8 cellular contexts compared by ENCODE assay signal in genomic region chr7:75639071-75639892, GRCh38.
DNase-seq lines count a peak whose midpoint lies in the region; ATAC-seq, FAIRE-seq and TF ChIP-seq lines count a peak whose summit lies in the region.

No MANE protein-coding gene starts in this region.

- no peaks in the 10 kb centered on the region for H3K9me1 ChIP-seq in keratinocyte (ENCODE audit: control insufficient read depth, extremely low read depth, insufficient read depth, low read length)

- H4K20me1 ChIP-seq in mammary epithelial cell (ENCODE audit: insufficient read depth, low read length) (no peaks in the 10 kb centered on the region), keratinocyte (ENCODE audit: control insufficient read depth, extremely low read depth, insufficient read depth, low read length) (no peaks in the 10 kb centered on the region)

- peak overlapping the region; percentile 84 to 93 (median 88) for H3K4me3 Mint-ChIP-seq in CD4-positive, alpha-beta memory T cell

- no peak overlapping the region for H3K27ac ChIP-seq in CD4-positive, alpha-beta memory T cell (ENCODE audit: low read depth, low read length)
- H3K27ac ChIP-seq in HUES64 (ENCODE audit: low read depth, low read length) (peak overlapping the region; percentile 99), mammary epithelial cell (ENCODE audit: insufficient read depth, low read depth, low read length) (no peak overlapping the region), keratinocyte (ENCODE audit: control insufficient read depth, insufficient read depth, low read length) (no peak overlapping the region), spleen (peak overlapping the region; percentile 60 to 93 (median 84))

- TF ChIP-seq CTCF in mammary epithelial cell (conservative IDR thresholded peaks at IDR 0.05 in 1 of 2, IDR thresholded peaks at IDR 0.05 in 1 of 2; ENCODE audit: extremely low read depth in 1 of 2, insufficient read depth in 1 of 2, low read depth in 1 of 2, low read length in 2 of 2), result no peak
- TF ChIP-seq CTCF in keratinocyte (optimal IDR thresholded peaks at IDR 0.05 in 1 of 3, IDR thresholded peaks at IDR 0.05 in 1 of 3, conservative IDR thresholded peaks at IDR 0.05 in 1 of 3; ENCODE audit: extremely low read depth in 1 of 3, insufficient read depth in 2 of 3, low read length in 3 of 3), result no peak
- no peak for TF ChIP-seq CTCF in spleen (IDR thresholded peaks at IDR 0.05 in 8 of 11, conservative IDR thresholded peaks at IDR 0.05 in 3 of 11)

- H3K9me3 Mint-ChIP-seq in CD4-positive, alpha-beta memory T cell, result peaks cover 0 to 9% (median 0%) of the 10 kb centered on the region in 8 donors

- peak overlapping the region in 1 of 2 donors; percentile 68 for H3K4me3 ChIP-seq in CD4-positive, alpha-beta memory T cell (ENCODE audit: low read length in 2 of 2)
- peak overlapping the region; percentile 84 for H3K4me3 ChIP-seq in HUES64 (ENCODE audit: low read length)
- peak overlapping the region; percentile 48 to 55 (median 52) for H3K4me3 ChIP-seq in mammary epithelial cell (replicated peaks in 1 of 3; ENCODE audit: insufficient read depth in 1 of 3, low read depth in 2 of 3, low read length in 3 of 3)
- peak overlapping the region; percentile 45 to 65 (median 62) for H3K4me3 ChIP-seq in keratinocyte (ENCODE audit: control insufficient read depth in 2 of 3, extremely low read depth in 1 of 3, insufficient read depth in 2 of 3, low read depth in 1 of 3, low read length in 3 of 3)
- H3K4me3 ChIP-seq in spleen, result peak overlapping the region; percentile 49 to 85 (median 60)

- no peak for FAIRE-seq in keratinocyte (lab: Jason Lieb, UNC)

- in situ Hi-C loops in mammary epithelial cell (cut with MboI; ENCODE audit: low sequenced_read_pairs in 2 of 2), result no loop called here

- POLR2A ChIA-PET in CD4-positive, alpha-beta memory T cell (lab: Charles Lee; ENCODE audit: partially characterized antibody), result no interaction called here

- TF ChIP-seq POLR2A in spleen (IDR thresholded peaks at IDR 0.05), result no peak

- no peaks in the 10 kb centered on the region for H3K27me3 ChIP-seq in CD4-positive, alpha-beta memory T cell (ENCODE audit: insufficient read depth, low read length)
- H3K27me3 ChIP-seq in HUES64 (ENCODE audit: insufficient read depth, low read length) (no peaks in the 10 kb centered on the region), mammary epithelial cell (ENCODE audit: insufficient read depth, low read length) (no peaks in the 10 kb centered on the region), keratinocyte (ENCODE audit: control insufficient read depth, extremely low read depth, insufficient read depth, low read length) (no peaks in the 10 kb centered on the region), spleen (replicated peaks in 1 of 7) (peaks cover 0 to 5% (median 0%) of the 10 kb centered on the region in 7 donors)

- H3K4me1 Mint-ChIP-seq in CD4-positive, alpha-beta memory T cell, result peaks cover 8 to 25% (median 9%) of the 10 kb centered on the region in 4 donors

- H3K4me2 ChIP-seq in mammary epithelial cell (ENCODE audit: insufficient read depth, low read depth, low read length) (peak overlapping the region; percentile 99), keratinocyte (ENCODE audit: control insufficient read depth, extremely low read depth, insufficient read depth, low read depth, low read length) (peak overlapping the region; percentile 80)

- CTCF ChIA-PET in CD4-positive, alpha-beta memory T cell (lab: Charles Lee; ENCODE audit: partially characterized antibody), result no interaction called here
- CTCF ChIA-PET in mammary epithelial cell (lab: Charles Lee; ENCODE audit: low non-redundant PET), result no interaction called here

- H3K9me3 ChIP-seq in CD4-positive, alpha-beta memory T cell (ENCODE audit: control insufficient read depth in 1 of 2, low read length in 2 of 2), result no peaks in the 10 kb centered on the region
- H3K9me3 ChIP-seq in HUES64 (ENCODE audit: insufficient read depth, low read depth, low read length), result peaks cover 5% of the 10 kb centered on the region; the same call in 1 of the 2 replicates
- no peaks in the 10 kb centered on the region for H3K9me3 ChIP-seq in mammary epithelial cell (replicated peaks; ENCODE audit: insufficient read depth, low read length)
- no peaks in the 10 kb centered on the region for H3K9me3 ChIP-seq in keratinocyte (ENCODE audit: control insufficient read depth, low read depth, low read length)
- H3K9me3 ChIP-seq in spleen, result peaks cover 0 to 9% (median 7%) of the 10 kb centered on the region in 8 donors

- H3K9ac ChIP-seq in HUES64 (ENCODE audit: low read depth, low read length), result peak overlapping the region; percentile 96
- H3K9ac ChIP-seq in mammary epithelial cell (ENCODE audit: insufficient read depth, low read length), result no peak overlapping the region
- peak overlapping the region; percentile 58 for H3K9ac ChIP-seq in keratinocyte (ENCODE audit: control insufficient read depth, extremely low read depth, insufficient read depth, low read length)

- ATAC-seq in GM18909 (IDR thresholded peaks at IDR 0.05; ENCODE audit: poor library complexity, unreplicated experiment), result no peak

- peaks cover 8% of the 10 kb centered on the region for H3K4me1 ChIP-seq in CD4-positive, alpha-beta memory T cell (ENCODE audit: insufficient read depth, low read length)
- H3K4me1 ChIP-seq in HUES64 (ENCODE audit: insufficient read depth, low read length) (peaks cover 13% of the 10 kb centered on the region; the same call in 1 of the 2 replicates), mammary epithelial cell (ENCODE audit: insufficient read depth, low read length) (peaks cover 9% of the 10 kb centered on the region), keratinocyte (ENCODE audit: control insufficient read depth, extremely low read depth, insufficient read depth, low read length) (peaks cover 6% of the 10 kb centered on the region), spleen (peaks cover 2 to 49% (median 25%) of the 10 kb centered on the region in 6 donors)

- H2AFZ ChIP-seq in mammary epithelial cell (ENCODE audit: low read depth, low read length) (peak overlapping the region; percentile 85), keratinocyte (ENCODE audit: control insufficient read depth, low read length) (peak overlapping the region; percentile 79)

- intact Hi-C loops in CD4-positive, alpha-beta memory T cell (cut with micrococcal nuclease), result no loop called here
- intact Hi-C loops in mammary epithelial cell (cut with micrococcal nuclease), result no loop called here
- intact Hi-C loops in spleen (cut with DNase I; ENCODE audit: low total_unique reads), result no loop called here

- H3K79me2 ChIP-seq in mammary epithelial cell (ENCODE audit: insufficient read depth, low read length) (no peaks in the 10 kb centered on the region), keratinocyte (ENCODE audit: control insufficient read depth, insufficient read depth, low read length) (no peaks in the 10 kb centered on the region)

- no peaks in the 10 kb centered on the region for H3K36me3 Mint-ChIP-seq in CD4-positive, alpha-beta memory T cell

- peak overlapping the region in 6 of 7 donors; percentile 41 to 91 (median 66) for H3K27ac Mint-ChIP-seq in CD4-positive, alpha-beta memory T cell

- dilution Hi-C loops in mammary epithelial cell (cut with HindIII; ENCODE audit: low sequenced_read_pairs), result loop anchor here (5.0 kb wide), 3 partner anchors 42 to 67 kb away; no protein-coding TSS in a partner anchor
- dilution Hi-C loops in keratinocyte (cut with MboI; ENCODE audit: extremely low pct_ligation_motif_present, low sequenced_read_pairs), result no loop called here

- no TSS peak for BruUV-seq in mammary epithelial cell (replicated peaks; lab: Mats Ljungman, UMichigan)

- no peaks in the 10 kb centered on the region for H3K27me3 Mint-ChIP-seq in CD4-positive, alpha-beta memory T cell

- DNase-seq in CD4-positive, alpha-beta memory T cell, result peak; percentile 32 to 49 (median 42)
- peak; percentile 15 for DNase-seq in T-helper 9 cell
- DNase-seq in mammary epithelial cell, result peak; percentile 45
- no peak for DNase-seq in keratinocyte (ENCODE audit: low read depth, low spot score)
- peak; percentile 86 for DNase-seq in spleen
- DNase-seq in amniotic stem cell (lab: John Stamatoyannopoulos, UW), result no peak

- no peaks in the 10 kb centered on the region for H3K36me3 ChIP-seq in CD4-positive, alpha-beta memory T cell (ENCODE audit: insufficient read depth, low read length)
- H3K36me3 ChIP-seq in HUES64 (ENCODE audit: insufficient read depth, low read length) (peaks cover 8% of the 10 kb centered on the region), mammary epithelial cell (ENCODE audit: insufficient read depth, low read length) (no peaks in the 10 kb centered on the region), keratinocyte (ENCODE audit: control insufficient read depth in 2 of 2, extremely low read depth in 1 of 2, insufficient read depth in 2 of 2, low read length in 2 of 2) (no peaks in the 10 kb centered on the region), spleen (no peaks in the 10 kb centered on the region)

- under 1% methylated on average over 61 of the region's 77 CpGs for WGBS in HUES64
- 11% methylated on average over 7 of the region's 77 CpGs for WGBS in mammary epithelial cell (ENCODE audit: low coverage, missing lambda C conversion rate)
- WGBS in spleen, 5 donors, result 0 to 1% (median 1%) methylated on average over 27 to 71 of the region's 77 CpGs

Comparison
In these comparisons a context has a peak if more than half of its experiments do, and no peak if none do; other contexts are left out.
1. DNase-seq: peak in CD4-positive, alpha-beta memory T cell (5 of 5), T-helper 9 cell (single experiment), mammary epithelial cell (single experiment) and spleen (single experiment); none in keratinocyte (single experiment) and amniotic stem cell (single experiment).
2. H3K27ac ChIP-seq: peak in HUES64 (single experiment) and spleen (8 of 8); none in CD4-positive, alpha-beta memory T cell (single experiment), mammary epithelial cell (single experiment) and keratinocyte (single experiment).